ENCODE assay signal across 1 cellular context in the genomic region with DNA sequence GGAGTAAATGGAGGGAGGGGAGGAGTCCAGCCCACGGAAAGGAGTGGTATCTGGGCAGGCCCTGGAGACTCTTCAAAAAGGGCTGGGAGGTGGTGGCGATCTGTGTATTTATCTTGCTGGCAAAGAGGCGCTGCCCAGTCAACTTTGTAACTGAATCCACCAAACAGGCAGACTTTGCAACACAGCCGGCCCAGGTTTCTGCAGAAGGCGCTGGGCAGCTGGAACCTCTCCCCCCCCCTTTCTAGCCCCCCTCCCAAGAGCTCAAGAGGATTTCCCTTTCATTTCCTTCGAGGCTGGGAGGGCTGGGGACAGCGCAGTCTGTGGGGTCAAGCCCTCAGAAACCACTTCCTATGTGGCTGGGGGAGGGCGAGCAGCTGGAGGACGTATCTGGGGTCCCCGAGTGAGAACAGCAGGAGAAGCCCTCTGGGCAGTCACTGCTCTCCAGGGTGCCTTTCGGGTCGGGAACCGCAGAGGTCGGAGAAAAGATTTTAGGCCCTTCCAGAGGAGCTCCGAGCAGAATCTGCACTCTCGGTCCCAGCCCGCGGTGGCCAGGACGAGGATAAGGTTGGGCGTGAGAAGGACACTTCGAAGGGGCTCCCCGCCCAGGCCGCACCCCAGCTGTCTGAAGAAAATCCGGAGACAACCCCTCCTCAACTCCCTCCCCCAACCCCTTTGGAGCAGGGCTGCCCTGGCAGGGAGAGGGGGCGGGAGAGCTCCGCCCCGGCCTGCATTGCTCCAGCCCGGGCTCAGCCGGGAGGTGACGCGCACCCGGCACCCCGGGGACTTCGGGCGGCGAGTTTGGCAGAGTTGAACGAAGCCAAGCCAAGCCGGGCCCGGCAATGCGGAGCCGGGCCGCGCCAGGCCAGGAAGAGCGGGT.
TF ChIP-seq lines count a peak whose summit lies in the region.

No MANE protein-coding gene starts in this region.

TF ChIP-seq in A549, 52 proteins besides CTCF, POLR2A, EP300 and RAD21 (continued from another document):
- TF ChIP-seq, protein P1, sequence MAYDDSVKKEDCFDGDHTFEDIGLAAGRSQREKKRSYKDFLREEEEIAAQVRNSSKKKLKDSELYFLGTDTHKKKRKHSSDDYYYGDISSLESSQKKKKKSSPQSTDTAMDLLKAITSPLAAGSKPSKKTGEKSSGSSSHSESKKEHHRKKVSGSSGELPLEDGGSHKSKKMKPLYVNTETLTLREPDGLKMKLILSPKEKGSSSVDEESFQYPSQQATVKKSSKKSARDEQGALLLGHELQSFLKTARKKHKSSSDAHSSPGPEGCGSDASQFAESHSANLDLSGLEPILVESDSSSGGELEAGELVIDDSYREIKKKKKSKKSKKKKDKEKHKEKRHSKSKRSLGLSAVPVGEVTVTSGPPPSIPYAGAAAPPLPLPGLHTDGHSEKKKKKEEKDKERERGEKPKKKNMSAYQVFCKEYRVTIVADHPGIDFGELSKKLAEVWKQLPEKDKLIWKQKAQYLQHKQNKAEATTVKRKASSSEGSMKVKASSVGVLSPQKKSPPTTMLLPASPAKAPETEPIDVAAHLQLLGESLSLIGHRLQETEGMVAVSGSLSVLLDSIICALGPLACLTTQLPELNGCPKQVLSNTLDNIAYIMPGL (CRISPR knock-in tag; IDR thresholded peaks at IDR 0.05; ENCODE audit: borderline replicate concordance): no peak
- TF ChIP-seq, protein P2, sequence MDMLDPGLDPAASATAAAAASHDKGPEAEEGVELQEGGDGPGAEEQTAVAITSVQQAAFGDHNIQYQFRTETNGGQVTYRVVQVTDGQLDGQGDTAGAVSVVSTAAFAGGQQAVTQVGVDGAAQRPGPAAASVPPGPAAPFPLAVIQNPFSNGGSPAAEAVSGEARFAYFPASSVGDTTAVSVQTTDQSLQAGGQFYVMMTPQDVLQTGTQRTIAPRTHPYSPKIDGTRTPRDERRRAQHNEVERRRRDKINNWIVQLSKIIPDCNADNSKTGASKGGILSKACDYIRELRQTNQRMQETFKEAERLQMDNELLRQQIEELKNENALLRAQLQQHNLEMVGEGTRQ (IDR thresholded peaks at IDR 0.05): no peak
- TF ChIP-seq FOSB (CRISPR knock-in tag; IDR thresholded peaks at IDR 0.05) (no peak), EHF (CRISPR knock-in tag; IDR thresholded peaks at IDR 0.05) (no peak), BCL3 (IDR thresholded peaks at IDR 0.05) (no peak), MAZ (IDR thresholded peaks at IDR 0.05; ENCODE audit: borderline replicate concordance, low read depth, low read length) (no peak), ZSCAN20 (CRISPR knock-in tag; IDR thresholded peaks at IDR 0.05) (no peak), CBX2 (IDR thresholded peaks at IDR 0.05; ENCODE audit: borderline replicate concordance, low read depth) (no peak), RNF2 (IDR thresholded peaks at IDR 0.05; ENCODE audit: borderline replicate concordance, low read depth) (no peak), HEYL (CRISPR knock-in tag; IDR thresholded peaks at IDR 0.05) (no peak), HES2 (IDR thresholded peaks at IDR 0.05) (no peak), HOXA7 (CRISPR knock-in tag; IDR thresholded peaks at IDR 0.05) (no peak)
- TF ChIP-seq, protein P3, sequence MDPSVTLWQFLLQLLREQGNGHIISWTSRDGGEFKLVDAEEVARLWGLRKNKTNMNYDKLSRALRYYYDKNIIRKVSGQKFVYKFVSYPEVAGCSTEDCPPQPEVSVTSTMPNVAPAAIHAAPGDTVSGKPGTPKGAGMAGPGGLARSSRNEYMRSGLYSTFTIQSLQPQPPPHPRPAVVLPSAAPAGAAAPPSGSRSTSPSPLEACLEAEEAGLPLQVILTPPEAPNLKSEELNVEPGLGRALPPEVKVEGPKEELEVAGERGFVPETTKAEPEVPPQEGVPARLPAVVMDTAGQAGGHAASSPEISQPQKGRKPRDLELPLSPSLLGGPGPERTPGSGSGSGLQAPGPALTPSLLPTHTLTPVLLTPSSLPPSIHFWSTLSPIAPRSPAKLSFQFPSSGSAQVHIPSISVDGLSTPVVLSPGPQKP (IDR thresholded peaks at IDR 0.05; ENCODE audit: low read depth, low read length): no peak
